Comparison of ENCODE assay signal across 16 cellular contexts in the genomic region with DNA sequence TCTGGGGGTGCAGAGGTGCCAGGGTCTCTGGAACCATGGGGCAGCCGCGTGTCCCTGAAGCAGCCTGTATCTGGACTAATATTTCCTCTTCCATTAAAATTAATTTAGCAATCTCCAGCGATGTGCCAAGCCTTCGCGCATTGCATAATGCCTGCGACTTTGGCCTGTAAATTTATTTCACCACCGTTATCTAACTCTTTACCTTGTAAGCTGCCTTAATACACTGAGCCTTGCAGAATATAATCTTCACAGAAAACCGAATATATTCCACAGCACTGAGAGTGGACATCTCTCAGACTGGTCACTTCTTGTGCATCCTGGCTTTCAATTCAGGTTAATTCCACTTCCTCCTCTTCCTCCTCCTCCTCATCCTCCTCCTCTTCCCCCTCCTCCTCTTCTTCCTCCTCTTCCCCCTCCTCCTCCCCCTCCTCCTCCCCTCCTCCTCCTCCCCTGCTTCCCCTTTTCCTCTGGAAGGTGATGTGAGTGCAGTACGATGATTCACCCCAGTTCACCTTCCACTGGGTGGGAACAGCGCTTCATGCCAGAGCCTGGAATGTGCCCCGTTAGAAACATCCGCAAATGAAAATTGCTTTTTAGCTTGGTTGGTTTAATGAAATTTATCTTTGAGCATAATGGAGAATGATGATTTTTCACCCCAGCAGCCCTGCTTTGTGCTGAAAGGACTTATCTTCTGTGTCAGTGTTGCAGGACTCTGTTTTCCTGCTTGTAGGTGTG.
A peak's percentile ranks its signal among the peaks of the same experiment; 100 is the strongest.
DNase-seq lines count a peak whose midpoint lies in the region; ATAC-seq and TF ChIP-seq lines count a peak whose summit lies in the region.
"Had no signal": no experiment of that assay in that cellular context is flagged by ENCODE, and none has a peak within 500 bp of the region (broad histone marks: within the 10 kb centered on the region; RNA-seq: fewer than 3 reads in every experiment).

No MANE protein-coding gene starts in this region.

- no peaks in the 10 kb centered on the region for H3K36me3 ChIP-seq in GM23248 (ENCODE audit: low read depth)
- H3K36me3 ChIP-seq: left lung, ovary had no signal

- 45 to 46% methylated on average over 12 of the region's 12 CpGs for WGBS in GM23248 (ENCODE audit: low coverage in 1 of 2, low lambda C conversion rate in 2 of 2, missing lambda C conversion rate in 2 of 2), 2 experiments

- no peaks in the 10 kb centered on the region for H3K9me3 ChIP-seq in GM23248 (ENCODE audit: low read depth)
- H3K9me3 ChIP-seq: left lung, ovary had no signal

- no peak overlapping the region for H3K4me2 ChIP-seq in GM23248 (ENCODE audit: unreplicated experiment)
- H3K4me2 ChIP-seq: KMS-11, smooth muscle cell had no signal

- H3F3A ChIP-seq in GM23248 (ENCODE audit: insufficient read depth), result no peaks in the 10 kb centered on the region

- no peaks in the 10 kb centered on the region for H3K4me1 ChIP-seq in GM23248 (ENCODE audit: insufficient read depth)
- H3K4me1 ChIP-seq: left lung had no signal

- intact Hi-C loops in posterior vena cava (cut with DNase I), result no loop called here

- no peak for ATAC-seq in GM21515 (IDR thresholded peaks at IDR 0.05; ENCODE audit: unreplicated experiment)
- ATAC-seq: left lung had no signal

- no peak overlapping the region for H3K27ac ChIP-seq in GM23248
- H3K27ac ChIP-seq: HL-60, KMS-11, left lung, ovary had no signal

- H3K9me2 ChIP-seq in GM23248 (ENCODE audit: insufficient read depth), result no peaks in the 10 kb centered on the region

- no peak for TF ChIP-seq CTCF in fibroblast of the aortic adventitia (IDR thresholded peaks at IDR 0.05; ENCODE audit: insufficient read depth, low read length)

- no peak overlapping the region for H3K4me3 ChIP-seq in GM23248
- no peak overlapping the region for H3K4me3 ChIP-seq in fibroblast of the aortic adventitia (ENCODE audit: low read depth, low read length)
- no peak overlapping the region for H3K4me3 ChIP-seq in skeletal muscle cell (ENCODE audit: low read depth, low read length)
- H3K4me3 ChIP-seq: left lung, ovary, smooth muscle cell had no signal

- H3K79me2 ChIP-seq in GM23248 (ENCODE audit: insufficient read depth), result no peaks in the 10 kb centered on the region

- H3K9ac ChIP-seq in GM23248, result no peak overlapping the region
- H3K9ac ChIP-seq: KMS-11 had no signal

- H2AFZ ChIP-seq in GM23248, result no peak overlapping the region

- peak; percentile 9 for DNase-seq in GM23248
- peak; percentile 31 for DNase-seq in RPMI7951 (ENCODE audit: low read depth)
- DNase-seq in fibroblast of the aortic adventitia (ENCODE audit: low read depth), result peak; percentile 30
- DNase-seq in skeletal muscle cell (ENCODE audit: low read depth), result peak; percentile 18
- no peak for DNase-seq in NCI-H1048 (lab: John Stamatoyannopoulos, UW)
- DNase-seq in posterior vena cava (ENCODE audit: low spot score), result no peak
- DNase-seq in globus pallidus (ENCODE audit: low spot score), result no peak
- DNase-seq: activated B cell treated with CpG ODN at 0.5 μM for 24 hours; effector CD8-positive, alpha-beta T cell; ovary; Right ventricle myocardium superior had no signal

- H3K27me3 ChIP-seq in GM23248 (replicated peaks; ENCODE audit: insufficient read depth), result no peaks in the 10 kb centered on the region
- H3K27me3 ChIP-seq: ovary had no signal

- no peaks in the 10 kb centered on the region; the same call in 1 of the 2 replicates for H4K20me1 ChIP-seq in GM23248 (ENCODE audit: insufficient read depth)

- in situ Hi-C loops in GM23248 (cut with MboI), result no loop called here

Comparison
In these comparisons a context has a peak if more than half of its experiments do, and no peak if none do; other contexts are left out.
1. DNase-seq: peak in GM23248 (single experiment), RPMI7951 (single experiment), fibroblast of the aortic adventitia (single experiment) and skeletal muscle cell (single experiment); none in NCI-H1048 (single experiment), posterior vena cava (single experiment) and globus pallidus (single experiment).